Comparison of ENCODE assay signal across 29 cellular contexts in genomic region chr10:37125921-37126320, GRCh38. TPM values are rescaled to one million over a fixed set of nuclear protein-coding genes. Genes with fewer than 3 reads are reported as not detected.
"Had no signal": no experiment of that assay in that cellular context is flagged by ENCODE, and none has a peak within 500 bp of the region (broad histone marks: within the 10 kb centered on the region; RNA-seq: fewer than 3 reads in every experiment).

No MANE protein-coding gene starts in this region.

- H3K27ac Mint-ChIP-seq: stimulated activated memory B cell treated with anti-CD40 and anti-IgM and Interleukin-4, amounts not matched to agents 10 μg/mL and 1 μg/mL and 100 μg/mL, for 72 hours; stimulated activated naive B cell treated with anti-CD40 and anti-IgM and Interleukin-4, amounts not matched to agents 10 μg/mL and 1 μg/mL and 100 μg/mL, for 72 hours; stimulated activated naive CD8-positive, alpha-beta T cell treated with anti-CD3 and anti-CD28 coated beads, Interleukin-15, Interleukin-2, amounts not matched to agents 100 ng/mL and 50 ng/mL, for 24 hours; type B pancreatic cell had no signal

- H3K4me1 ChIP-seq: stomach, suprapubic skin, thyroid gland, tibial artery, tibial nerve, transverse colon, upper lobe of left lung, upper lobe of right lung, uterus, vagina had no signal

- H3K36me3 Mint-ChIP-seq: stimulated activated memory B cell treated with anti-CD40 and anti-IgM and Interleukin-4, amounts not matched to agents 10 μg/mL and 1 μg/mL and 100 μg/mL, for 72 hours; stimulated activated naive B cell treated with anti-CD40 and anti-IgM and Interleukin-4, amounts not matched to agents 10 μg/mL and 1 μg/mL and 100 μg/mL, for 72 hours; type B pancreatic cell had no signal

- H3K4me1 Mint-ChIP-seq: stimulated activated memory B cell treated with anti-CD40 and anti-IgM and Interleukin-4, amounts not matched to agents 10 μg/mL and 1 μg/mL and 100 μg/mL, for 72 hours; stimulated activated naive B cell treated with anti-CD40 and anti-IgM and Interleukin-4, amounts not matched to agents 10 μg/mL and 1 μg/mL and 100 μg/mL, for 72 hours; stimulated activated naive CD8-positive, alpha-beta T cell treated with anti-CD3 and anti-CD28 coated beads, Interleukin-15, amount 100 ng/mL, for 72 hours had no signal

- H3K9me3 ChIP-seq: suprapubic skin, thoracic aorta, thyroid gland, tibial artery, upper lobe of right lung, uterus, vagina had no signal

- H3K9me3 Mint-ChIP-seq: stimulated activated memory B cell treated with anti-CD40 and anti-IgM and Interleukin-4, amounts not matched to agents 10 μg/mL and 1 μg/mL and 100 μg/mL, for 72 hours; stimulated activated naive B cell treated with anti-CD40 and anti-IgM and Interleukin-4, amounts not matched to agents 10 μg/mL and 1 μg/mL and 100 μg/mL, for 72 hours; stimulated activated naive CD8-positive, alpha-beta T cell treated with anti-CD3 and anti-CD28 coated beads, Interleukin-15, Interleukin-2, amounts not matched to agents 100 ng/mL and 50 ng/mL, for 24 hours; type B pancreatic cell had no signal

- H3K4me3 Mint-ChIP-seq: stimulated activated memory B cell treated with anti-CD40 and anti-IgM and Interleukin-4, amounts not matched to agents 10 μg/mL and 1 μg/mL and 100 μg/mL, for 72 hours; stimulated activated naive B cell treated with anti-CD40 and anti-IgM and Interleukin-4, amounts not matched to agents 10 μg/mL and 1 μg/mL and 100 μg/mL, for 72 hours; stimulated activated naive CD8-positive, alpha-beta T cell treated with anti-CD3 and anti-CD28 coated beads, Interleukin-15, amount 100 ng/mL, for 72 hours; stimulated activated naive CD8-positive, alpha-beta T cell treated with anti-CD3 and anti-CD28 coated beads, Interleukin-15, Interleukin-2, amounts not matched to agents 100 ng/mL and 50 ng/mL, for 24 hours; type B pancreatic cell had no signal

- DNase-seq: stimulated activated CD4-positive, alpha-beta T cell treated with anti-CD3 and anti-CD28 coated beads, Interleukin-2, amount 100 ng/mL, for 24 hours; stimulated activated CD4-positive, alpha-beta T cell treated with anti-CD3 and anti-CD28 coated beads, Interleukin-2, amount 100 ng/mL, for 48 hours; stimulated activated CD4-positive, alpha-beta T cell treated with anti-CD3 and anti-CD28 coated beads, Interleukin-4, amount 100 ng/mL, for 1 hour; stimulated activated CD4-positive, alpha-beta T cell treated with anti-CD3 and anti-CD28 coated beads, Interleukin-4, amount 100 ng/mL, for 24 hours; stimulated activated CD4-positive, alpha-beta T cell treated with anti-CD3 and anti-CD28 coated beads, Interleukin-4, amount 100 ng/mL, for 4 hours; stimulated activated CD8-positive, alpha-beta memory T cell treated with anti-CD3 and anti-CD28 coated beads, Interleukin-4, amount 100 ng/mL, for 48 hours; stimulated activated naive B cell treated with anti-CD40 and anti-IgM and Interleukin-4, amounts not matched to agents 10 μg/mL and 1 μg/mL and 100 μg/mL, for 72 hours; stimulated activated naive CD4-positive, alpha-beta T cell; stimulated activated naive CD4-positive, alpha-beta T cell treated with Interleukin-2 at 50 U/mL for 16 hours; stimulated activated naive CD8-positive, alpha-beta T cell treated with anti-CD3 and anti-CD28 coated beads, Interleukin-15, amount 100 ng/mL, for 72 hours; stimulated activated naive CD8-positive, alpha-beta T cell treated with anti-CD3 and anti-CD28 coated beads, Interleukin-15, Interleukin-2, amounts not matched to agents 100 U/mL and 50 U/mL, for 24 hours; stomach; substantia nigra; thyroid gland; tibial artery; transverse colon; upper lobe of right lung; uterus had no signal

- ATAC-seq: stimulated activated memory B cell treated with anti-CD40 and anti-IgM and Interleukin-4, amounts not matched to agents 10 μg/mL and 1 μg/mL and 100 μg/mL, for 72 hours; stimulated activated naive B cell treated with anti-CD40 and anti-IgM and Interleukin-4, amounts not matched to agents 10 μg/mL and 1 μg/mL and 100 μg/mL, for 72 hours; stimulated activated naive CD8-positive, alpha-beta T cell treated with anti-CD3 and anti-CD28 coated beads, Interleukin-15, amount 100 ng/mL, for 72 hours; stimulated activated naive CD8-positive, alpha-beta T cell treated with anti-CD3 and anti-CD28 coated beads, Interleukin-15, Interleukin-2, amounts not matched to agents 100 U/mL and 50 U/mL, for 24 hours had no signal

- H3K36me3 ChIP-seq: stomach, suprapubic skin, thoracic aorta, thyroid gland, tibial artery, tibial nerve, transverse colon, upper lobe of left lung, upper lobe of right lung, uterus, vagina had no signal

- H3K27me3 ChIP-seq: stomach, suprapubic skin, thyroid gland, tibial nerve, transverse colon, upper lobe of left lung, upper lobe of right lung, uterus, vagina had no signal

- H3K27ac ChIP-seq: stomach, suprapubic skin, thoracic aorta, thyroid gland, tibial artery, tibial nerve, transverse colon, upper lobe of left lung, upper lobe of right lung, uterus, vagina had no signal

- H3K4me3 ChIP-seq: stomach, suprapubic skin, thoracic aorta, thyroid gland, tibial artery, tibial nerve, transverse colon, upper lobe of left lung, upper lobe of right lung, uterus, vagina had no signal

RNA-seq across cellular contexts. Expression of gene ANKRD30A, which starts 0.5 kb away (rescaled TPM):
- total RNA-seq: temporal lobe, thoracic aorta, transverse colon, upper lobe of left lung, ureter, urinary bladder, uterus, vagina had no signal
- polyA plus RNA-seq: stomach, urinary bladder had no signal
